Comparison of ENCODE assay signal across 15 cellular contexts in the genomic region with DNA sequence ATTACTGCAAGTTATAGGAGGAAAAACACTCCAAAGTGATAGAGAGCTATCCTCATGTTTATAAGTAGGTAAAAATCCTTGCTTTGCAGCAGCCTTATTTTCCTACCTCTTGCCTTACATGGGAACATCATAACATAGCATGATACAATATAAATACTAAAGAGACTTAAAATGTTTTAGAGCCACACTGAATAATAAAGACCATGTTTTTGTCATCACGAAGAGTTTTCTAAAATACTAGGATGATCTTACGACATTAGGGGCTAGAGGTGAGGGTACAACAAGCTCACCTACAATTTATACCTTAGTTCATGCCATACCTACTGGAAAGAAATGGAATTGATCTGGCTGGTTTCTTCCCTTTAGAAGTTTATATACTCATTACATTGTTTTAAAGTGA.
DNase-seq lines count a peak whose midpoint lies in the region; ATAC-seq and TF ChIP-seq lines count a peak whose summit lies in the region.
"Had no signal": no experiment of that assay in that cellular context is flagged by ENCODE, and none has a peak within 500 bp of the region (broad histone marks: within the 10 kb centered on the region; RNA-seq: fewer than 3 reads in every experiment).

No MANE protein-coding gene starts in this region.

- H3K4me2 ChIP-seq in IMR-90 (ENCODE audit: low read depth, low read length): peak overlapping the region; percentile 74; the same call in 1 of the 2 replicates
- peak overlapping the region; percentile 52 for H3K4me2 ChIP-seq in neural cell (ENCODE audit: low read length)

- H3K9ac ChIP-seq in IMR-90 (ENCODE audit: low read depth, low read length) (no peak overlapping the region), neural cell (ENCODE audit: low read length) (no peak overlapping the region)

- no peaks in the 10 kb centered on the region for H3K9me2 ChIP-seq in neural cell (ENCODE audit: insufficient read depth, low read length)

- DNase-seq in AG10803 (ENCODE audit: low read depth): no peak
- DNase-seq in IMR-90: no peak
- no peak for DNase-seq in coronary artery (ENCODE audit: low spot score)
- DNase-seq in DMS 273 (lab: John Stamatoyannopoulos, UW; ENCODE audit: unreplicated experiment): no peak
- DNase-seq in aorta: no peak
- DNase-seq in adrenal gland: no peak
- DNase-seq: activated naive CD8-positive, alpha-beta T cell treated with anti-CD3 and anti-CD28 coated beads for 36 hours; H7; naive thymus-derived CD8-positive, alpha-beta T cell; NCI-H2029 treated with DMSO at 0.1 percent for 48 hours; Peyer's patch; T-helper 9 cell had no signal

- H3K4me3 ChIP-seq in AG10803 (ENCODE audit: low read length) (peak overlapping the region; percentile 69), IMR-90 (ENCODE audit: insufficient read depth, low read depth, low read length) (no peak overlapping the region; the same call in 1 of the 2 replicates), coronary artery (peak overlapping the region; percentile 72), neural cell (ENCODE audit: low read length) (peak overlapping the region; percentile 66), aorta (ENCODE audit: low read length in 2 of 2) (no peak overlapping the region), adrenal gland (peak overlapping the region in 1 of 4 donors; percentile 60), gastroesophageal sphincter (peak overlapping the region in 1 of 2 donors; percentile 47)

- no peak overlapping the region for H2AK9ac ChIP-seq in IMR-90 (replicated peaks; ENCODE audit: low read depth, low read length, poor library complexity)

- H3K9me3 ChIP-seq in IMR-90 (ENCODE audit: control insufficient read depth, insufficient read depth, low read length): no peaks in the 10 kb centered on the region
- H3K9me3 ChIP-seq in neural cell (ENCODE audit: low read length): no peaks in the 10 kb centered on the region
- H3K9me3 ChIP-seq in aorta (ENCODE audit: control insufficient read depth, low read length): no peaks in the 10 kb centered on the region
- peaks cover 0 to 7% (median 0%) of the 10 kb centered on the region in 3 donors for H3K9me3 ChIP-seq in adrenal gland (replicated peaks in 1 of 3)
- no peaks in the 10 kb centered on the region for H3K9me3 ChIP-seq in gastroesophageal sphincter
- H3K9me3 ChIP-seq: Peyer's patch had no signal

- H3K4ac ChIP-seq in IMR-90 (ENCODE audit: low read depth, low read length): no peak overlapping the region

- ATAC-seq in IMR-90 (ENCODE audit: low read depth) (no peak), aorta (ENCODE audit: low FRiP score) (no peak), gastroesophageal sphincter (no peak)
- ATAC-seq: HepG2; naive thymus-derived CD8-positive, alpha-beta T cell had no signal

- no peaks in the 10 kb centered on the region for H3K9me1 ChIP-seq in IMR-90 (ENCODE audit: insufficient read depth, low read length)

- no CpG with 5 or more reads among the region's 2 CpGs for WGBS in IMR-90 (ENCODE audit: extremely low coverage in 2 of 2, insufficient read length in 1 of 2), 2 experiments
- 94 to 95% methylated on average over 2 of the region's 2 CpGs for WGBS in aorta, 2 donors
- WGBS in adrenal gland, 4 donors: 76 to 83% (median 77%) methylated on average over 2 of the region's 2 CpGs
- 82 to 83% methylated on average over 2 of the region's 2 CpGs for WGBS in gastroesophageal sphincter (ENCODE audit: low coverage in 1 of 2), 2 donors

- H3K27ac ChIP-seq in IMR-90 (ENCODE audit: insufficient read depth, low read length) (no peak overlapping the region), coronary artery (no peak overlapping the region), neural cell (ENCODE audit: low read length) (no peak overlapping the region), aorta (ENCODE audit: low read depth in 1 of 2, low read length in 2 of 2) (no peak overlapping the region), adrenal gland (peak overlapping the region in 1 of 5 donors; percentile 8), gastroesophageal sphincter (no peak overlapping the region)
- H3K27ac ChIP-seq: Peyer's patch had no signal

- POLR2A ChIA-PET in IMR-90 (lab: Charles Lee; ENCODE audit: unreplicated experiment): no interaction called here

- H3K56ac ChIP-seq in IMR-90 (ENCODE audit: extremely low read depth, insufficient read depth, low read length): no peak overlapping the region

- CTCF ChIA-PET in IMR-90 (lab: Yijun Ruan, JAX): no interaction called here

- H2BK20ac ChIP-seq in IMR-90 (ENCODE audit: low read depth, low read length): no peak overlapping the region

- no peak overlapping the region for H4K91ac ChIP-seq in IMR-90 (ENCODE audit: insufficient read depth, low read depth, low read length)

- no peak overlapping the region for H3K23ac ChIP-seq in IMR-90 (ENCODE audit: low read depth, low read length)

- no peak overlapping the region for H2BK15ac ChIP-seq in IMR-90 (ENCODE audit: low read depth, low read length)

- no peak overlapping the region for H4K8ac ChIP-seq in IMR-90 (ENCODE audit: low read depth in 2 of 2, low read length in 2 of 2)

- no peak overlapping the region for H3K14ac ChIP-seq in IMR-90 (replicated peaks; ENCODE audit: low read depth, low read length)

- H3K4me1 ChIP-seq in IMR-90 (ENCODE audit: control insufficient read depth, insufficient read depth, low read length) (no peaks in the 10 kb centered on the region), aorta (ENCODE audit: control insufficient read depth in 1 of 2, insufficient read depth in 2 of 2, low read length in 2 of 2) (no peaks in the 10 kb centered on the region), adrenal gland (replicated peaks in 1 of 2) (peaks cover 0 to 20% of the 10 kb centered on the region in 2 donors), gastroesophageal sphincter (peaks cover 0 to 41% (median 0%) of the 10 kb centered on the region in 3 donors)
- H3K4me1 ChIP-seq: Peyer's patch had no signal

- H3K18ac ChIP-seq in IMR-90 (ENCODE audit: low read depth, low read length): no peak overlapping the region

- dilution Hi-C loops in IMR-90 (cut with HindIII; ENCODE audit: low sequenced_read_pairs, unreplicated experiment): no loop called here

- H3K79me2 ChIP-seq in neural cell (replicated peaks; ENCODE audit: insufficient read depth, low read length): peaks cover 40% of the 10 kb centered on the region

- H2AFZ ChIP-seq in IMR-90 (replicated peaks; ENCODE audit: low read length, poor library complexity) (no peak overlapping the region), neural cell (ENCODE audit: low read depth, low read length) (no peak overlapping the region)

- no TSS peak for BruUV-seq in IMR-90 (replicated peaks; lab: Mats Ljungman, UMichigan)

- H3K36me3 ChIP-seq in IMR-90 (ENCODE audit: control insufficient read depth, insufficient read depth, low read length) (peaks cover 3% of the 10 kb centered on the region; the same call in 1 of the 2 replicates), neural cell (ENCODE audit: insufficient read depth, low read length) (no peaks in the 10 kb centered on the region), aorta (ENCODE audit: control insufficient read depth in 1 of 2, insufficient read depth in 2 of 2, low read length in 1 of 2) (peaks cover 0 to 2% of the 10 kb centered on the region in 2 donors), adrenal gland (replicated peaks in 1 of 2) (no peaks in the 10 kb centered on the region), gastroesophageal sphincter (peaks cover 0 to 6% of the 10 kb centered on the region in 2 donors)
- H3K36me3 ChIP-seq: Peyer's patch had no signal

- no peak for TF ChIP-seq RAD21 in IMR-90 (IDR thresholded peaks at IDR 0.05; ENCODE audit: low read length)
- TF ChIP-seq RAD21 in neural cell (conservative IDR thresholded peaks at IDR 0.05): peak; percentile 9

- no peaks in the 10 kb centered on the region for H3K27me3 ChIP-seq in IMR-90 (ENCODE audit: control insufficient read depth, insufficient read depth, low read length)
- no peaks in the 10 kb centered on the region for H3K27me3 ChIP-seq in neural cell (ENCODE audit: insufficient read depth, low read depth, low read length)
- H3K27me3 ChIP-seq in aorta (ENCODE audit: control insufficient read depth in 1 of 2, insufficient read depth in 2 of 2, low read length in 1 of 2): no peaks in the 10 kb centered on the region
- no peaks in the 10 kb centered on the region for H3K27me3 ChIP-seq in adrenal gland
- H3K27me3 ChIP-seq in gastroesophageal sphincter: no peaks in the 10 kb centered on the region
- H3K27me3 ChIP-seq: Peyer's patch had no signal

- peak overlapping the region; percentile 39 for H2BK5ac ChIP-seq in IMR-90 (ENCODE audit: low read depth, low read length, poor library complexity, severe bottlenecking)

- TF ChIP-seq POLR2A in IMR-90 (IDR thresholded peaks at IDR 0.05; ENCODE audit: low read depth, low read length) (no peak), adrenal gland (IDR thresholded peaks at IDR 0.05) (no peak), gastroesophageal sphincter (IDR thresholded peaks at IDR 0.05) (no peak)

- H4K5ac ChIP-seq in IMR-90 (ENCODE audit: low read depth, low read length): no peak overlapping the region

- in situ Hi-C loops in IMR-90 (cut with MboI; ENCODE audit: low sequenced_read_pairs): no loop called here

- TF ChIP-seq CTCF in AG10803 (conservative IDR thresholded peaks at IDR 0.05; ENCODE audit: low read length) (no peak), IMR-90 (conservative IDR thresholded peaks at IDR 0.05; ENCODE audit: low read depth, low read length) (no peak), coronary artery (IDR thresholded peaks at IDR 0.05) (no peak), neural cell (IDR thresholded peaks at IDR 0.05; ENCODE audit: poor library complexity, severe bottlenecking) (no peak), adrenal gland (IDR thresholded peaks at IDR 0.05) (no peak), gastroesophageal sphincter (IDR thresholded peaks at IDR 0.05) (no peak)

- peaks cover 0 to 3% of the 10 kb centered on the region in 2 experiments; a peak in 2 of 4 replicates for H3K79me1 ChIP-seq in IMR-90 (ENCODE audit: low read depth in 1 of 2, low read length in 2 of 2)

- no peak overlapping the region for H2AK5ac ChIP-seq in IMR-90 (ENCODE audit: low read depth, low read length)

- intact Hi-C loops in IMR-90 (cut with micrococcal nuclease) (loop anchor here (5.0 to 10.0 kb wide), 4 partner anchors 34 to 1226 kb away; no protein-coding TSS in a partner anchor), aorta (cut with DNase I) (loop anchor here in 1 of 2 donors (10.0 kb wide), 1 partner anchor 586 kb away; the partner anchor contains the start of gene GATB), adrenal gland (cut with DNase I) (no loop called here)

- H4K20me1 ChIP-seq in IMR-90 (ENCODE audit: insufficient read depth, low read length): no peaks in the 10 kb centered on the region
- no peaks in the 10 kb centered on the region for H4K20me1 ChIP-seq in neural cell (ENCODE audit: insufficient read depth)

- TF ChIP-seq EP300 in neural cell (conservative IDR thresholded peaks at IDR 0.05; ENCODE audit: poor library complexity, severe bottlenecking) (no peak), gastroesophageal sphincter (IDR thresholded peaks at IDR 0.05) (no peak)

- H3F3A ChIP-seq in neural cell (ENCODE audit: insufficient read depth, low read length, poor library complexity, severe bottlenecking): peaks cover 5% of the 10 kb centered on the region

- H2BK120ac ChIP-seq in IMR-90 (ENCODE audit: low read depth, low read length): no peak overlapping the region

TF ChIP-seq in IMR-90, 13 proteins besides CTCF, POLR2A, EP300 and RAD21 (continues in another document):
- TF ChIP-seq MXI1 (IDR thresholded peaks at IDR 0.05; ENCODE audit: borderline replicate concordance, low read depth, low read length): no peak

Comparison
In these comparisons a context has a peak if more than half of its experiments do, and no peak if none do; other contexts are left out.
1. H3K4me3 ChIP-seq: peak in AG10803 (single experiment), coronary artery (single experiment) and neural cell (single experiment); none in IMR-90 (single experiment) and aorta (0 of 2).